In genomic region chr3:106881177-106881576, GRCh38 we compare ENCODE assay signal across 16 cellular contexts.
DNase-seq lines count a peak whose midpoint lies in the region; ATAC-seq and TF ChIP-seq lines count a peak whose summit lies in the region.
"Had no signal": no experiment of that assay in that cellular context is flagged by ENCODE, and none has a peak within 500 bp of the region (broad histone marks: within the 10 kb centered on the region; RNA-seq: fewer than 3 reads in every experiment).

No MANE protein-coding gene starts in this region.

- dilution Hi-C loops in mammary epithelial cell (cut with HindIII; ENCODE audit: low sequenced_read_pairs): no loop called here

- H3K9me3 ChIP-seq in mammary epithelial cell (replicated peaks; ENCODE audit: insufficient read depth, low read length) (no peaks in the 10 kb centered on the region), MM.1S (replicated peaks; ENCODE audit: insufficient read depth, low read length) (no peaks in the 10 kb centered on the region), endodermal cell (ENCODE audit: control insufficient read depth, low read length) (peaks cover 13% of the 10 kb centered on the region)
- H3K9me3 ChIP-seq: A549, Caco-2 had no signal

- H3K9me2 ChIP-seq in MM.1S (replicated peaks; ENCODE audit: insufficient read depth, low read length): no peaks in the 10 kb centered on the region

- H3F3A ChIP-seq in MM.1S (ENCODE audit: insufficient read depth, low read length): no peaks in the 10 kb centered on the region

- H3K9ac ChIP-seq in mammary epithelial cell (ENCODE audit: insufficient read depth, low read length) (no peak overlapping the region), MM.1S (ENCODE audit: low read length) (no peak overlapping the region), endodermal cell (ENCODE audit: extremely low read depth, low read length, poor library complexity, severe bottlenecking) (no peak overlapping the region)

- BruUV-seq in MCF 10A (replicated peaks; lab: Mats Ljungman, UMichigan): no TSS peak
- BruUV-seq in mammary epithelial cell (replicated peaks; lab: Mats Ljungman, UMichigan): no TSS peak

- H3K36me3 ChIP-seq in mammary epithelial cell (ENCODE audit: insufficient read depth, low read length) (no peaks in the 10 kb centered on the region), MM.1S (replicated peaks; ENCODE audit: insufficient read depth, low read length) (no peaks in the 10 kb centered on the region), endodermal cell (ENCODE audit: control insufficient read depth, insufficient read depth, low read length) (no peaks in the 10 kb centered on the region)

- H3K36me3 Mint-ChIP-seq in MCF 10A (ENCODE audit: insufficient read depth, unreplicated experiment) (no peaks in the 10 kb centered on the region), WTC11 (peaks cover 31% of the 10 kb centered on the region), endodermal cell (ENCODE audit: low read depth) (peaks cover 5% of the 10 kb centered on the region)

- H3K27me3 Mint-ChIP-seq in MCF 10A (ENCODE audit: insufficient read depth, unreplicated experiment) (no peaks in the 10 kb centered on the region), WTC11 (ENCODE audit: low read depth) (no peaks in the 10 kb centered on the region), endodermal cell (ENCODE audit: insufficient read depth) (no peaks in the 10 kb centered on the region)
- H3K27me3 Mint-ChIP-seq: CD4-positive, alpha-beta T cell had no signal

- H3K4me1 ChIP-seq in mammary epithelial cell (ENCODE audit: insufficient read depth, low read length) (no peaks in the 10 kb centered on the region), MM.1S (ENCODE audit: low read length) (no peaks in the 10 kb centered on the region), endodermal cell (ENCODE audit: control insufficient read depth, insufficient read depth, low read length) (no peaks in the 10 kb centered on the region)
- H3K4me1 ChIP-seq: A549, Caco-2 had no signal

- H3K4me1 Mint-ChIP-seq in MCF 10A (ENCODE audit: insufficient read depth, unreplicated experiment) (no peaks in the 10 kb centered on the region), WTC11 (peaks cover 57% of the 10 kb centered on the region), endodermal cell (peaks cover 5% of the 10 kb centered on the region)

- ATAC-seq in WTC11 (no peak), GM18517 (IDR thresholded peaks at IDR 0.05; ENCODE audit: unreplicated experiment) (no peak)
- ATAC-seq: A549 had no signal

- H2AFZ ChIP-seq in mammary epithelial cell (ENCODE audit: low read depth, low read length) (no peak overlapping the region), MM.1S (ENCODE audit: low read length) (no peak overlapping the region)

- DNase-seq in MCF 10A (ENCODE audit: unreplicated experiment) (no peak), mammary epithelial cell (no peak), MM.1S (peak; percentile 35), WTC11 (ENCODE audit: low spot score) (no peak), endodermal cell (no peak), ureter (ENCODE audit: low spot score) (no peak)
- DNase-seq in activated naive CD4-positive, alpha-beta T cell treated with Interleukin-2 at 50 U/mL for 16 hours: no peak
- DNase-seq: AML-193; Caco-2; CD4-positive, alpha-beta T cell; GDM1; HCEC 1CT had no signal

- POLR2A ChIA-PET in MCF 10A (lab: Yijun Ruan, JAX) (no interaction called here), WTC11 (lab: Charles Lee) (no interaction called here)

- TF ChIP-seq CTCF in MCF 10A (IDR thresholded peaks at IDR 0.05; ENCODE audit: unreplicated experiment) (no peak), mammary epithelial cell (conservative IDR thresholded peaks at IDR 0.05 in 1 of 2, IDR thresholded peaks at IDR 0.05 in 1 of 2; ENCODE audit: extremely low read depth in 1 of 2, insufficient read depth in 1 of 2, low read depth in 1 of 2, low read length in 2 of 2) (no peak), MM.1S (IDR thresholded peaks at IDR 0.05; ENCODE audit: low read length) (no peak), WTC11 (IDR thresholded peaks at IDR 0.05) (no peak), endodermal cell (conservative IDR thresholded peaks at IDR 0.05) (no peak)

- H3K4me2 ChIP-seq in mammary epithelial cell (ENCODE audit: insufficient read depth, low read depth, low read length): no peak overlapping the region
- H3K4me2 ChIP-seq in MM.1S (ENCODE audit: low read depth, low read length): no peak overlapping the region
- H3K4me2 ChIP-seq: A549 had no signal

- in situ Hi-C loops in mammary epithelial cell (cut with MboI; ENCODE audit: low sequenced_read_pairs in 2 of 2): no loop called here

- H3K4me3 ChIP-seq in mammary epithelial cell (replicated peaks in 1 of 3; ENCODE audit: insufficient read depth in 1 of 3, low read depth in 2 of 3, low read length in 3 of 3) (no peak overlapping the region), MM.1S (ENCODE audit: low read length) (no peak overlapping the region), endodermal cell (ENCODE audit: low read length) (no peak overlapping the region)
- H3K4me3 ChIP-seq: A549 had no signal

- H3K27ac ChIP-seq in mammary epithelial cell (ENCODE audit: insufficient read depth, low read depth, low read length) (no peak overlapping the region), MM.1S (ENCODE audit: low read length) (no peak overlapping the region), endodermal cell (ENCODE audit: low read depth, low read length) (no peak overlapping the region)
- H3K27ac ChIP-seq: 22Rv1, A549, C4-2B had no signal

- H3K4me3 Mint-ChIP-seq in MCF 10A (ENCODE audit: unreplicated experiment): no peak overlapping the region
- 0 out of 2 replicates have a peak overlapping the region, but pooled peaks have one; percentile 3 for H3K4me3 Mint-ChIP-seq in WTC11
- H3K4me3 Mint-ChIP-seq in endodermal cell: no peak overlapping the region
- H3K4me3 Mint-ChIP-seq: CD4-positive, alpha-beta T cell had no signal

- intact Hi-C loops in MCF 10A (cut with micrococcal nuclease): no loop called here
- intact Hi-C loops in mammary epithelial cell (cut with micrococcal nuclease): no loop called here

- CTCF ChIA-PET in MCF 10A (lab: Yijun Ruan, JAX) (no interaction called here), mammary epithelial cell (lab: Charles Lee; ENCODE audit: low non-redundant PET) (no interaction called here), WTC11 (lab: Charles Lee) (no interaction called here)

- H4K20me1 ChIP-seq in mammary epithelial cell (ENCODE audit: insufficient read depth, low read length) (no peaks in the 10 kb centered on the region), MM.1S (ENCODE audit: insufficient read depth, low read length) (no peaks in the 10 kb centered on the region)

- no peaks in the 10 kb centered on the region for H3K79me2 ChIP-seq in mammary epithelial cell (ENCODE audit: insufficient read depth, low read length)
- no peaks in the 10 kb centered on the region for H3K79me2 ChIP-seq in MM.1S (ENCODE audit: low read length)

- H3K27me3 ChIP-seq in mammary epithelial cell (ENCODE audit: insufficient read depth, low read length) (no peaks in the 10 kb centered on the region), MM.1S (replicated peaks; ENCODE audit: insufficient read depth, low read length) (no peaks in the 10 kb centered on the region), endodermal cell (ENCODE audit: control insufficient read depth, insufficient read depth, low read length, poor library complexity, severe bottlenecking) (no peaks in the 10 kb centered on the region)

- WGBS in mammary epithelial cell (ENCODE audit: low coverage, missing lambda C conversion rate): 100% methylated on average over 1 of the region's 1 CpG
- WGBS in endodermal cell (ENCODE audit: insufficient coverage in 1 of 2, insufficient read length in 1 of 2), 2 experiments: 100% methylated on average over 1 of the region's 1 CpG; no CpG with 5 or more reads in 1 of the 2 experiments

- H3K27ac Mint-ChIP-seq in MCF 10A (ENCODE audit: low read depth, unreplicated experiment) (peak overlapping the region; percentile 57), WTC11 (peak overlapping the region; percentile 89), endodermal cell (no peak overlapping the region)
- H3K27ac Mint-ChIP-seq: CD4-positive, alpha-beta T cell had no signal

- peaks cover 15% of the 10 kb centered on the region for H3K9me3 Mint-ChIP-seq in MCF 10A (ENCODE audit: unreplicated experiment)
- H3K9me3 Mint-ChIP-seq in WTC11: peaks cover 35% of the 10 kb centered on the region
- peaks cover 14% of the 10 kb centered on the region for H3K9me3 Mint-ChIP-seq in endodermal cell

TF ChIP-seq in WTC11, 78 proteins besides CTCF, POLR2A, EP300 and RAD21:
- TF ChIP-seq EMX1 (CRISPR knock-in tag; IDR thresholded peaks at IDR 0.05) (no peak), TEAD1 (CRISPR knock-in tag; IDR thresholded peaks at IDR 0.05) (no peak), ZNF138 (CRISPR knock-in tag; conservative IDR thresholded peaks at IDR 0.05) (no peak), ZNF219 (CRISPR knock-in tag; IDR thresholded peaks at IDR 0.05; ENCODE audit: borderline replicate concordance) (no peak), ATF1 (CRISPR knock-in tag; IDR thresholded peaks at IDR 0.05) (no peak), KAT7 (CRISPR knock-in tag; IDR thresholded peaks at IDR 0.05; ENCODE audit: borderline replicate concordance) (no peak), CBFB (CRISPR knock-in tag; IDR thresholded peaks at IDR 0.05; ENCODE audit: low read depth) (no peak)
